In genomic region chr2:44169155-44169898, GRCh38 we compare ENCODE assay signal across 1 cellular context.
TF ChIP-seq lines count a peak whose summit lies in the region.

No MANE protein-coding gene starts in this region.

TF ChIP-seq in HEK293, 187 proteins besides CTCF, POLR2A, EP300 and RAD21 (continued from another document and continues in another):
- TF ChIP-seq ZSCAN5A (tag by site-specific recombination; IDR thresholded peaks at IDR 0.05): no peak
- no peak for TF ChIP-seq SP3 (tag by site-specific recombination; IDR thresholded peaks at IDR 0.05)
- no peak for TF ChIP-seq ZBTB1 (tag by site-specific recombination; IDR thresholded peaks at IDR 0.05)
- TF ChIP-seq ZNF341 (tag by site-specific recombination; IDR thresholded peaks at IDR 0.05; ENCODE audit: low read depth): no peak
- no peak for TF ChIP-seq ZNF777 (tag by site-specific recombination; IDR thresholded peaks at IDR 0.05; ENCODE audit: borderline replicate concordance)
- TF ChIP-seq ZNF692 (tag by site-specific recombination; IDR thresholded peaks at IDR 0.05): 0 out of 2 replicates have a peak, but pooled peaks have one; percentile 18
- peak; percentile 37 for TF ChIP-seq ZBTB20 (tag by site-specific recombination; IDR thresholded peaks at IDR 0.05)
- no peak for TF ChIP-seq ZNF211 (tag by site-specific recombination; IDR thresholded peaks at IDR 0.05; ENCODE audit: low read depth)
- TF ChIP-seq ZNF223 (tag by site-specific recombination; IDR thresholded peaks at IDR 0.05): no peak
- no peak for TF ChIP-seq ZNF426 (tag by site-specific recombination; IDR thresholded peaks at IDR 0.05)
- no peak for TF ChIP-seq ZNF18 (tag by site-specific recombination; IDR thresholded peaks at IDR 0.05)
- no peak for TF ChIP-seq ZNF148 (tag by site-specific recombination; IDR thresholded peaks at IDR 0.05; ENCODE audit: borderline replicate concordance)
- TF ChIP-seq SP7 (tag by site-specific recombination; IDR thresholded peaks at IDR 0.05): no peak
- TF ChIP-seq IKZF3 (tag by site-specific recombination; IDR thresholded peaks at IDR 0.05): 0 out of 2 replicates have a peak, but pooled peaks have one; percentile 5
- no peak for TF ChIP-seq ZNF292 (tag by site-specific recombination; IDR thresholded peaks at IDR 0.05; ENCODE audit: borderline replicate concordance, low read depth)
- no peak for TF ChIP-seq HOXD13 (CRISPR knock-in tag; IDR thresholded peaks at IDR 0.05; ENCODE audit: borderline replicate concordance)
- TF ChIP-seq TRIM28 (IDR thresholded peaks at IDR 0.05; ENCODE audit: borderline replicate concordance, low read length): no peak
- no peak for TF ChIP-seq HIC1 (tag by site-specific recombination; IDR thresholded peaks at IDR 0.05)
- TF ChIP-seq ZNF830 (tag by site-specific recombination; IDR thresholded peaks at IDR 0.05; ENCODE audit: low read depth): no peak
- no peak for TF ChIP-seq REPIN1 (tag by site-specific recombination; IDR thresholded peaks at IDR 0.05; ENCODE audit: low read depth)
- no peak; the same call in none of the 2 replicates for TF ChIP-seq ZNF600 (tag by site-specific recombination; IDR thresholded peaks at IDR 0.05)
- peak; percentile 63; the same call in 1 of the 2 replicates for TF ChIP-seq ZFP37 (tag by site-specific recombination; IDR thresholded peaks at IDR 0.05)
- no peak for TF ChIP-seq ZNF488 (tag by site-specific recombination; IDR thresholded peaks at IDR 0.05)
- TF ChIP-seq GFI1B (tag by site-specific recombination; IDR thresholded peaks at IDR 0.05): no peak
- TF ChIP-seq ELK4 (IDR thresholded peaks at IDR 0.05; ENCODE audit: borderline replicate concordance, low read depth, low read length): no peak
- TF ChIP-seq ZNF776 (tag by site-specific recombination; IDR thresholded peaks at IDR 0.05; ENCODE audit: borderline replicate concordance): no peak
- no peak for TF ChIP-seq RBAK (tag by site-specific recombination; IDR thresholded peaks at IDR 0.05)
- no peak for TF ChIP-seq ZNF747 (tag by site-specific recombination; IDR thresholded peaks at IDR 0.05)
- no peak for TF ChIP-seq YY1 (tag by site-specific recombination; IDR thresholded peaks at IDR 0.05)
- no peak for TF ChIP-seq ZNF24 (tag by site-specific recombination; IDR thresholded peaks at IDR 0.05)
- peak; percentile 55 for TF ChIP-seq ZNF335 (tag by site-specific recombination; conservative IDR thresholded peaks at IDR 0.05)
- TF ChIP-seq ZNF132 (tag by site-specific recombination; IDR thresholded peaks at IDR 0.05; ENCODE audit: borderline replicate concordance): no peak
- no peak for TF ChIP-seq ZNF2 (tag by site-specific recombination; IDR thresholded peaks at IDR 0.05)
- no peak for TF ChIP-seq PRDM10 (tag by site-specific recombination; IDR thresholded peaks at IDR 0.05)
- peak; percentile 100 for TF ChIP-seq ZBTB17 (tag by site-specific recombination; IDR thresholded peaks at IDR 0.05)
- TF ChIP-seq ZNF585B (tag by site-specific recombination; IDR thresholded peaks at IDR 0.05): no peak
- TF ChIP-seq ZNF354C (tag by site-specific recombination; IDR thresholded peaks at IDR 0.05; ENCODE audit: borderline replicate concordance, low read depth): no peak
- TF ChIP-seq ZNF302 (tag by site-specific recombination; IDR thresholded peaks at IDR 0.05; ENCODE audit: low read depth): no peak
- no peak for TF ChIP-seq BCL6B (tag by site-specific recombination; IDR thresholded peaks at IDR 0.05)
- no peak for TF ChIP-seq KLF10 (tag by site-specific recombination; IDR thresholded peaks at IDR 0.05)
- TF ChIP-seq ZFP3 (tag by site-specific recombination; IDR thresholded peaks at IDR 0.05; ENCODE audit: low read depth): no peak
- no peak for TF ChIP-seq ZNF654 (tag by site-specific recombination; IDR thresholded peaks at IDR 0.05; ENCODE audit: low read depth)
- no peak for TF ChIP-seq OSR2 (tag by site-specific recombination; IDR thresholded peaks at IDR 0.05)
- TF ChIP-seq TCF7L2 (IDR thresholded peaks at IDR 0.05; ENCODE audit: borderline replicate concordance, low read depth, low read length): no peak
- TF ChIP-seq MZF1 (tag by site-specific recombination; IDR thresholded peaks at IDR 0.05; ENCODE audit: borderline replicate concordance): no peak
- TF ChIP-seq PBX3 (CRISPR knock-in tag; IDR thresholded peaks at IDR 0.05): no peak; the same call in 1 of the 2 replicates
- TF ChIP-seq ZNF366 (tag by site-specific recombination; conservative IDR thresholded peaks at IDR 0.05): peak; percentile 52; the same call in 1 of the 2 replicates
- TF ChIP-seq ZNF843 (tag by site-specific recombination; IDR thresholded peaks at IDR 0.05): no peak
- TF ChIP-seq ZNF311 (tag by site-specific recombination; IDR thresholded peaks at IDR 0.05; ENCODE audit: borderline replicate concordance): no peak
- TF ChIP-seq ZNF433 (tag by site-specific recombination; IDR thresholded peaks at IDR 0.05; ENCODE audit: low read depth): no peak
